In genomic region chr20:63295422-63295821, GRCh38 we compare ENCODE assay signal across 17 cellular contexts. TPM values are rescaled to one million over a fixed set of nuclear protein-coding genes. Genes with fewer than 3 reads are reported as not detected.
A peak's percentile ranks its signal among the peaks of the same experiment; 100 is the strongest.
DNase-seq lines count a peak whose midpoint lies in the region; ATAC-seq and TF ChIP-seq lines count a peak whose summit lies in the region.
"Had no signal": no experiment of that assay in that cellular context is flagged by ENCODE, and none has a peak within 500 bp of the region (broad histone marks: within the 10 kb centered on the region; RNA-seq: fewer than 3 reads in every experiment).

No MANE protein-coding gene starts in this region.

- WGBS in esophagus squamous epithelium, 2 donors, result 11% methylated on average over 10 of the region's 17 CpGs; no CpG with 5 or more reads in 1 of the 2 donors

- no peak overlapping the region for H3K27ac Mint-ChIP-seq in activated CD4-positive, alpha-beta memory T cell treated with anti-CD3 and anti-CD28 coated beads for 36 hours
- no peak overlapping the region for H3K27ac Mint-ChIP-seq in activated CD4-positive, alpha-beta memory T cell treated with anti-CD3 and anti-CD28 coated beads, Interleukin-2, amount 10 ng/mL, durations not matched to agents 7 days and 5 days
- H3K27ac Mint-ChIP-seq in GM23338, result no peak overlapping the region
- no peak overlapping the region for H3K27ac Mint-ChIP-seq in activated T-cell treated with anti-CD3 and anti-CD28 coated beads, Interleukin-2, amount 50 U/mL, for 24 hours
- H3K27ac Mint-ChIP-seq: activated B cell treated with CpG ODN at 0.5 μM for 24 hours, mesothelial cell of epicardium had no signal

- 0 out of 2 replicates have a peak overlapping the region, but pooled peaks have one; percentile 28 for H2AFZ ChIP-seq in GM23338
- no peak overlapping the region for H2AFZ ChIP-seq in neural cell (ENCODE audit: low read depth, low read length)

- no peaks in the 10 kb centered on the region for H3K9me3 ChIP-seq in neural cell (ENCODE audit: low read length)
- H3K9me3 ChIP-seq in esophagus squamous epithelium, result no peaks in the 10 kb centered on the region
- H3K9me3 ChIP-seq: gastroesophageal sphincter had no signal

- no peak overlapping the region for H3K4me3 Mint-ChIP-seq in activated CD4-positive, alpha-beta memory T cell treated with anti-CD3 and anti-CD28 coated beads for 36 hours
- no peak overlapping the region for H3K4me3 Mint-ChIP-seq in activated CD4-positive, alpha-beta memory T cell treated with anti-CD3 and anti-CD28 coated beads, Interleukin-2, amount 10 ng/mL, durations not matched to agents 7 days and 5 days
- H3K4me3 Mint-ChIP-seq in GM23338, result peak overlapping the region; percentile 48
- peak overlapping the region; percentile 4 for H3K4me3 Mint-ChIP-seq in activated T-cell treated with anti-CD3 and anti-CD28 coated beads, Interleukin-2, amount 50 U/mL, for 24 hours
- H3K4me3 Mint-ChIP-seq: activated B cell treated with CpG ODN at 0.5 μM for 24 hours, mesothelial cell of epicardium had no signal

- no peaks in the 10 kb centered on the region for H3K9me3 Mint-ChIP-seq in activated CD4-positive, alpha-beta memory T cell treated with anti-CD3 and anti-CD28 coated beads for 36 hours
- no peaks in the 10 kb centered on the region for H3K9me3 Mint-ChIP-seq in activated CD4-positive, alpha-beta memory T cell treated with anti-CD3 and anti-CD28 coated beads, Interleukin-2, amount 10 ng/mL, durations not matched to agents 7 days and 5 days
- no peaks in the 10 kb centered on the region for H3K9me3 Mint-ChIP-seq in GM23338
- no peaks in the 10 kb centered on the region for H3K9me3 Mint-ChIP-seq in activated T-cell treated with anti-CD3 and anti-CD28 coated beads, Interleukin-2, amount 50 U/mL, for 24 hours
- H3K9me3 Mint-ChIP-seq: activated B cell treated with CpG ODN at 0.5 μM for 24 hours, mesothelial cell of epicardium had no signal

- H3K4me1 ChIP-seq in GM23338 (ENCODE audit: insufficient read depth), result peaks cover 21% of the 10 kb centered on the region
- H3K4me1 ChIP-seq in esophagus squamous epithelium, result peaks cover 0 to 9% (median 0%) of the 10 kb centered on the region in 3 donors

- H3K36me3 ChIP-seq in GM23338 (ENCODE audit: insufficient read depth) (no peaks in the 10 kb centered on the region), neural cell (ENCODE audit: insufficient read depth, low read length) (no peaks in the 10 kb centered on the region), esophagus squamous epithelium (no peaks in the 10 kb centered on the region)
- H3K36me3 ChIP-seq: gastroesophageal sphincter, tibial nerve had no signal

- no peak for TF ChIP-seq RAD21 in neural cell (conservative IDR thresholded peaks at IDR 0.05)

- TF ChIP-seq EP300 in neural cell (conservative IDR thresholded peaks at IDR 0.05; ENCODE audit: poor library complexity, severe bottlenecking), result no peak

- no peaks in the 10 kb centered on the region for H3F3A ChIP-seq in GM23338 (replicated peaks; ENCODE audit: low read depth)
- no peaks in the 10 kb centered on the region for H3F3A ChIP-seq in neural cell (ENCODE audit: insufficient read depth, low read length, poor library complexity, severe bottlenecking)

- H3K9me2 ChIP-seq in GM23338 (ENCODE audit: insufficient read depth), result no peaks in the 10 kb centered on the region
- H3K9me2 ChIP-seq in neural cell (ENCODE audit: insufficient read depth, low read length), result no peaks in the 10 kb centered on the region

- peak; percentile 22 for DNase-seq in activated CD4-positive, alpha-beta memory T cell treated with anti-CD3 and anti-CD28 coated beads for 36 hours
- DNase-seq in activated CD4-positive, alpha-beta memory T cell treated with anti-CD3 and anti-CD28 coated beads, Interleukin-2, amount 10 ng/mL, durations not matched to agents 7 days and 5 days, result no peak
- DNase-seq in GM23338 (ENCODE audit: low spot score) (no peak), esophagus squamous epithelium (lab: John Stamatoyannopoulos, UW) (no peak), ecto neural progenitor cell (ENCODE audit: low spot score) (no peak)
- DNase-seq in activated T-cell treated with anti-CD3 and anti-CD28 coated beads, Interleukin-2, amount 50 U/mL, for 24 hours, result no peak
- DNase-seq: activated B cell treated with CpG ODN at 0.5 μM for 24 hours; DMS79 treated with DMSO at 0.1 percent for 48 hours; NCI-H1694 treated with DMSO at 0.1 percent for 48 hours; NCI-H82; stimulated activated CD8-positive, alpha-beta memory T cell treated with anti-CD3 and anti-CD28 coated beads, Interleukin-4, amount 100 ng/mL, for 48 hours had no signal

- no peak for TF ChIP-seq POLR2A in esophagus squamous epithelium (IDR thresholded peaks at IDR 0.05)

- H3K27ac ChIP-seq in GM23338 (ENCODE audit: low read depth), result no peak overlapping the region
- H3K27ac ChIP-seq in neural cell (ENCODE audit: low read length), result no peak overlapping the region
- H3K27ac ChIP-seq in esophagus squamous epithelium, result no peak overlapping the region
- H3K27ac ChIP-seq: gastroesophageal sphincter, tibial nerve had no signal

- POLR2A ChIA-PET in activated CD4-positive, alpha-beta memory T cell treated with anti-CD3 and anti-CD28 coated beads for 36 hours (lab: Charles Lee), result no interaction called here
- POLR2A ChIA-PET in activated CD4-positive, alpha-beta memory T cell treated with anti-CD3 and anti-CD28 coated beads, Interleukin-2, amount 10 ng/mL, durations not matched to agents 7 days and 5 days (lab: Charles Lee), result interaction anchor here (1.4 kb wide), 1 partner anchor 23 kb away, joined by 5 read pairs; the partner anchor contains the start of gene ARFGAP1

- intact Hi-C loops in activated CD4-positive, alpha-beta memory T cell treated with anti-CD3 and anti-CD28 coated beads for 36 hours (cut with micrococcal nuclease), result no loop called here
- intact Hi-C loops in esophagus squamous epithelium (cut with DNase I), result no loop called here

- peaks cover 11% of the 10 kb centered on the region for H3K4me1 Mint-ChIP-seq in activated CD4-positive, alpha-beta memory T cell treated with anti-CD3 and anti-CD28 coated beads for 36 hours (ENCODE audit: low read depth)
- H3K4me1 Mint-ChIP-seq in activated CD4-positive, alpha-beta memory T cell treated with anti-CD3 and anti-CD28 coated beads, Interleukin-2, amount 10 ng/mL, durations not matched to agents 7 days and 5 days, result peaks cover 8% of the 10 kb centered on the region
- peaks cover 21% of the 10 kb centered on the region for H3K4me1 Mint-ChIP-seq in GM23338
- peaks cover 14% of the 10 kb centered on the region for H3K4me1 Mint-ChIP-seq in activated T-cell treated with anti-CD3 and anti-CD28 coated beads, Interleukin-2, amount 50 U/mL, for 24 hours (ENCODE audit: low read depth)

- H3K4me2 ChIP-seq in GM23338, result peak overlapping the region; percentile 62
- H3K4me2 ChIP-seq in neural cell (ENCODE audit: low read length), result no peak overlapping the region

- H4K20me1 ChIP-seq in GM23338 (replicated peaks; ENCODE audit: insufficient read depth), result no peaks in the 10 kb centered on the region
- no peaks in the 10 kb centered on the region for H4K20me1 ChIP-seq in neural cell (ENCODE audit: insufficient read depth)

- ATAC-seq in GM23338 (peak; percentile 8), HG02970 (IDR thresholded peaks at IDR 0.05; ENCODE audit: low FRiP score, unreplicated experiment) (no peak)
- ATAC-seq: gastroesophageal sphincter had no signal

- TF ChIP-seq CTCF in GM23338 (conservative IDR thresholded peaks at IDR 0.05; ENCODE audit: low read depth in 2 of 2) (peak; percentile 7 to 39; a peak in 2 of 4 replicates), neural cell (IDR thresholded peaks at IDR 0.05; ENCODE audit: poor library complexity, severe bottlenecking) (peak; percentile 51), esophagus squamous epithelium (IDR thresholded peaks at IDR 0.05) (no peak)

- H3K36me3 Mint-ChIP-seq in activated CD4-positive, alpha-beta memory T cell treated with anti-CD3 and anti-CD28 coated beads for 36 hours, result no peaks in the 10 kb centered on the region
- H3K36me3 Mint-ChIP-seq in activated CD4-positive, alpha-beta memory T cell treated with anti-CD3 and anti-CD28 coated beads, Interleukin-2, amount 10 ng/mL, durations not matched to agents 7 days and 5 days (ENCODE audit: low read depth), result no peaks in the 10 kb centered on the region
- H3K36me3 Mint-ChIP-seq in GM23338 (ENCODE audit: low read depth), result no peaks in the 10 kb centered on the region
- no peaks in the 10 kb centered on the region for H3K36me3 Mint-ChIP-seq in activated T-cell treated with anti-CD3 and anti-CD28 coated beads, Interleukin-2, amount 50 U/mL, for 24 hours (ENCODE audit: low read depth)
- H3K36me3 Mint-ChIP-seq: mesothelial cell of epicardium had no signal

- H3K9ac ChIP-seq in neural cell (ENCODE audit: low read length), result no peak overlapping the region

- H3K79me2 ChIP-seq in GM23338 (replicated peaks; ENCODE audit: insufficient read depth) (no peaks in the 10 kb centered on the region), neural cell (replicated peaks; ENCODE audit: insufficient read depth, low read length) (no peaks in the 10 kb centered on the region)

- CTCF ChIA-PET in activated CD4-positive, alpha-beta memory T cell treated with anti-CD3 and anti-CD28 coated beads for 36 hours (lab: Charles Lee), result interaction anchor here (1.4 kb wide), 1 partner anchor 72 kb away, joined by 10 read pairs; no protein-coding TSS in a partner anchor
- CTCF ChIA-PET in activated CD4-positive, alpha-beta memory T cell treated with anti-CD3 and anti-CD28 coated beads, Interleukin-2, amount 10 ng/mL, durations not matched to agents 7 days and 5 days (lab: Charles Lee), result no interaction called here

- H3K27me3 Mint-ChIP-seq in activated CD4-positive, alpha-beta memory T cell treated with anti-CD3 and anti-CD28 coated beads for 36 hours, result peaks cover 14% of the 10 kb centered on the region
- H3K27me3 Mint-ChIP-seq in activated CD4-positive, alpha-beta memory T cell treated with anti-CD3 and anti-CD28 coated beads, Interleukin-2, amount 10 ng/mL, durations not matched to agents 7 days and 5 days, result peaks cover 6% of the 10 kb centered on the region
- H3K27me3 Mint-ChIP-seq in GM23338 (ENCODE audit: insufficient read depth, low read depth, poor library complexity), result peaks cover 32% of the 10 kb centered on the region
- peaks cover 15% of the 10 kb centered on the region for H3K27me3 Mint-ChIP-seq in activated T-cell treated with anti-CD3 and anti-CD28 coated beads, Interleukin-2, amount 50 U/mL, for 24 hours

- H3K4me3 ChIP-seq in GM23338 (peak overlapping the region; percentile 36; the same call in 1 of the 2 replicates), neural cell (ENCODE audit: low read length) (no peak overlapping the region), esophagus squamous epithelium (no peak overlapping the region)
- H3K4me3 ChIP-seq: gastroesophageal sphincter, tibial nerve had no signal

- H3K27me3 ChIP-seq in GM23338 (ENCODE audit: insufficient read depth), result no peaks in the 10 kb centered on the region
- H3K27me3 ChIP-seq in neural cell (ENCODE audit: insufficient read depth, low read depth, low read length), result no peaks in the 10 kb centered on the region
- H3K27me3 ChIP-seq in esophagus squamous epithelium, result peaks cover 0 to 92% (median 11%) of the 10 kb centered on the region in 4 donors

RNA-seq across cellular contexts. Expression of gene COL20A1, which starts 2.4 kb away (rescaled TPM):
- not detected for total RNA-seq in activated CD4-positive, alpha-beta memory T cell treated with anti-CD3 and anti-CD28 coated beads for 36 hours
- not detected for total RNA-seq in activated CD4-positive, alpha-beta memory T cell treated with anti-CD3 and anti-CD28 coated beads, Interleukin-2, amount 10 ng/mL, durations not matched to agents 7 days and 5 days
- total RNA-seq in GM23338 (2014; rRNA removed; shearing (Covaris generic)), result 0.28 and 0.43 TPM in 2 replicates
- polyA plus RNA-seq in GM23338 (2016; fragmentation: Nextera tagmentation; extraction: Ambion mirVana) (0.59 and 0.79 TPM in 2 replicates), neural cell (0.46 and 1.1 TPM in 2 replicates)
- not detected in 2 replicates for polyA minus RNA-seq in neural cell
- total RNA-seq in esophagus squamous epithelium, result not detected
- total RNA-seq: activated B cell treated with CpG ODN at 0.5 μM for 24 hours, gastroesophageal sphincter, SK-MEL-5 had no signal

RNA-seq across cellular contexts. Expression of gene ARFGAP1, which starts 22.8 kb away (rescaled TPM):
- total RNA-seq in activated CD4-positive, alpha-beta memory T cell treated with anti-CD3 and anti-CD28 coated beads for 36 hours, result 10 to 100 TPM; 68.4 to 72.4 TPM
- total RNA-seq in activated CD4-positive, alpha-beta memory T cell treated with anti-CD3 and anti-CD28 coated beads, Interleukin-2, amount 10 ng/mL, durations not matched to agents 7 days and 5 days, result 10 to 100 TPM; 80.1 to 82.0 TPM
- 88.8 and 95.5 TPM in 2 replicates for total RNA-seq in GM23338 (2014; rRNA removed; shearing (Covaris generic))
- polyA plus RNA-seq in GM23338 (2016; fragmentation: Nextera tagmentation; extraction: Ambion mirVana) (40.6 and 41.5 TPM in 2 replicates), neural cell (70.2 and 82.0 TPM in 2 replicates)
- polyA minus RNA-seq in neural cell, result 40.6 and 47.7 TPM in 2 replicates
- total RNA-seq in esophagus squamous epithelium, result 10 to 100 TPM; 18.4 to 37.4 (median 30.7) TPM

RNA-seq across cellular contexts. Expression of gene NKAIN4, which starts 41.2 kb away (rescaled TPM):
- not detected for total RNA-seq in activated CD4-positive, alpha-beta memory T cell treated with anti-CD3 and anti-CD28 coated beads for 36 hours
- total RNA-seq in activated CD4-positive, alpha-beta memory T cell treated with anti-CD3 and anti-CD28 coated beads, Interleukin-2, amount 10 ng/mL, durations not matched to agents 7 days and 5 days, result not detected
- 12.6 and 16.0 TPM in 2 replicates for total RNA-seq in GM23338 (2014; rRNA removed; shearing (Covaris generic))
- polyA plus RNA-seq in GM23338 (2016; fragmentation: Nextera tagmentation; extraction: Ambion mirVana) (9.5 and 13.2 TPM in 2 replicates), neural cell (11.2 and 18.7 TPM in 2 replicates)
- polyA minus RNA-seq in neural cell, result 5.4 TPM in 2 replicates
- total RNA-seq in esophagus squamous epithelium, result not detected
- total RNA-seq: activated B cell treated with CpG ODN at 0.5 μM for 24 hours, SK-MEL-5 had no signal

RNA-seq across cellular contexts. Expression of gene BIRC7, which starts 59.7 kb away (rescaled TPM):
- not detected for total RNA-seq in activated CD4-positive, alpha-beta memory T cell treated with anti-CD3 and anti-CD28 coated beads for 36 hours
- not detected for total RNA-seq in activated CD4-positive, alpha-beta memory T cell treated with anti-CD3 and anti-CD28 coated beads, Interleukin-2, amount 10 ng/mL, durations not matched to agents 7 days and 5 days
- 0.24 TPM in 1 of 2 replicates, not detected in the other for total RNA-seq in GM23338 (2014; rRNA removed; shearing (Covaris generic))
- polyA plus RNA-seq in GM23338 (2016; fragmentation: Nextera tagmentation; extraction: Ambion mirVana) (0.16 TPM in 1 of 2 replicates, not detected in the other), neural cell (not detected in 2 replicates)
- not detected in 2 replicates for polyA minus RNA-seq in neural cell
- total RNA-seq in esophagus squamous epithelium, result under 1 TPM in 1 of 4 donors, not detected in 3; 0.57 TPM
- total RNA-seq: activated B cell treated with CpG ODN at 0.5 μM for 24 hours, gastroesophageal sphincter had no signal

Comparison
In these comparisons a context has a peak if more than half of its experiments do, and no peak if none do; other contexts are left out.
1. H3K4me3 Mint-ChIP-seq: peak in GM23338 (single experiment) and activated T-cell treated with anti-CD3 and anti-CD28 coated beads, Interleukin-2, amount 50 U/mL, for 24 hours (single experiment); none in activated CD4-positive, alpha-beta memory T cell treated with anti-CD3 and anti-CD28 coated beads for 36 hours (single experiment) and activated CD4-positive, alpha-beta memory T cell treated with anti-CD3 and anti-CD28 coated beads, Interleukin-2, amount 10 ng/mL, durations not matched to agents 7 days and 5 days (single experiment).
2. CTCF ChIP-seq: peak in GM23338 (2 of 2) and neural cell (single experiment); none in esophagus squamous epithelium (0 of 6).
3. RNA of gene NKAIN4, which starts 41.2 kb away (total RNA-seq): 12.6 to 16.0 TPM in GM23338; not detected in activated CD4-positive, alpha-beta memory T cell treated with anti-CD3 and anti-CD28 coated beads, Interleukin-2, amount 10 ng/mL, durations not matched to agents 7 days and 5 days, not detected in activated CD4-positive, alpha-beta memory T cell treated with anti-CD3 and anti-CD28 coated beads for 36 hours and not detected in esophagus squamous epithelium; every median in the first group is over 10 times any median in the second.